Comparison of ENCODE assay signal across 14 cellular contexts in the genomic region with DNA sequence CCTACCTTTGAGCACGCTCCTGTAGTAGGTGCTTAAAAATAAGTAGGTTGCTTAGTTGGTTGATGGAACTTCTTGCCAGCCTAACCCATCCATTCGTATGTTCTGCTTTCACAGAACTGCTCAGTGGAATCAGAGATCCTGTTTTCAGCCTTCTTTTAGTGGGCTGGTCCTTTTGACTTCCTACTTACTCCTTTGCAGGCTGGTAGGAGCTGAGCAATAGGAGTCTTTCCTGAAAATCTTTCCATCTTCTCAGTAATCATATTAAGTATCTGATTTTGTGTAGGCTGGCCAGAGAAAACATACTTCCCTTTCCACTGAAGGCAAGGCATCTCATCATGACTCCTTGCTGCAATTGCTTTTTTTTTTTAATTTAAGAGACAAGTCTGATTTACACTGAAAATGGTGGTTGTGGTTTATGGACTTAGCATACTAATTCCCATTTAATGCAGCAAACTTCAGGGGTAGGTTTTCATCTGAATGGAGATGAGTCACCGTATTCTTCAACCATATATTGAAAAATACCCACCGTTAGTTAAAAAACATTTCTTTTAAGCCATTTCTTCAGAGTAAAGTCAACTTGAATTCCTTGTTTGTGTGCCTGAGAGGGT.
DNase-seq lines count a peak whose midpoint lies in the region; ATAC-seq and TF ChIP-seq lines count a peak whose summit lies in the region.
"Had no signal": no experiment of that assay in that cellular context is flagged by ENCODE, and none has a peak within 500 bp of the region (broad histone marks: within the 10 kb centered on the region; RNA-seq: fewer than 3 reads in every experiment).

No MANE protein-coding gene starts in this region.

- H3K27ac ChIP-seq in breast epithelium (peak overlapping the region; percentile 6 to 86), mesenchymal stem cell (ENCODE audit: low read length, poor library complexity, severe bottlenecking) (no peak overlapping the region), upper lobe of right lung (no peak overlapping the region)
- H3K27ac ChIP-seq: 22Rv1 had no signal

- no peak overlapping the region for H3K14ac ChIP-seq in mesenchymal stem cell (ENCODE audit: low read length in 2 of 2)

- intact Hi-C loops in breast epithelium (cut with DNase I; ENCODE audit: low total_unique reads), result no loop called here
- intact Hi-C loops in upper lobe of right lung (cut with DNase I), result no loop called here

- no peak overlapping the region for H3K4ac ChIP-seq in mesenchymal stem cell (ENCODE audit: low read depth in 1 of 2, low read length in 2 of 2)

- H3K36me3 ChIP-seq in breast epithelium (no peaks in the 10 kb centered on the region), mesenchymal stem cell (ENCODE audit: control insufficient read depth in 1 of 2, insufficient read depth in 2 of 2, low read depth in 1 of 2, low read length in 2 of 2) (no peaks in the 10 kb centered on the region), upper lobe of right lung (no peaks in the 10 kb centered on the region)

- H3K4me3 Mint-ChIP-seq in activated naive CD8-positive, alpha-beta T cell treated with anti-CD3 and anti-CD28 coated beads, Interleukin-2, amount 50 U/mL, for 24 hours, result no peak overlapping the region
- no peak overlapping the region for H3K4me3 Mint-ChIP-seq in activated naive CD8-positive, alpha-beta T cell treated with anti-CD3 and anti-CD28 coated beads for 36 hours
- H3K4me3 Mint-ChIP-seq: activated T-cell treated with anti-CD3 and anti-CD28 coated beads, Interleukin-2, amount 50 U/mL, for 24 hours; endodermal cell; IgD-negative memory B cell had no signal

- H3K27ac Mint-ChIP-seq in activated naive CD8-positive, alpha-beta T cell treated with anti-CD3 and anti-CD28 coated beads, Interleukin-2, amount 50 U/mL, for 24 hours, result peak overlapping the region; percentile 23
- H3K27ac Mint-ChIP-seq in activated naive CD8-positive, alpha-beta T cell treated with anti-CD3 and anti-CD28 coated beads for 36 hours, result no peak overlapping the region
- H3K27ac Mint-ChIP-seq: activated T-cell treated with anti-CD3 and anti-CD28 coated beads, Interleukin-2, amount 50 U/mL, for 24 hours; endodermal cell; IgD-negative memory B cell had no signal

- no peak overlapping the region for H2AK5ac ChIP-seq in mesenchymal stem cell (ENCODE audit: low read length, severe bottlenecking)

- no peak for TF ChIP-seq POLR2A in breast epithelium (IDR thresholded peaks at IDR 0.05)

- no peaks in the 10 kb centered on the region for H3K4me1 ChIP-seq in breast epithelium
- peaks cover 4% of the 10 kb centered on the region for H3K4me1 ChIP-seq in mesenchymal stem cell (ENCODE audit: control insufficient read depth, insufficient read depth, low read depth, low read length)
- peaks cover 22% of the 10 kb centered on the region for H3K4me1 ChIP-seq in upper lobe of right lung

- peaks cover 4% of the 10 kb centered on the region for H3K27me3 Mint-ChIP-seq in activated naive CD8-positive, alpha-beta T cell treated with anti-CD3 and anti-CD28 coated beads, Interleukin-2, amount 50 U/mL, for 24 hours
- H3K27me3 Mint-ChIP-seq in activated naive CD8-positive, alpha-beta T cell treated with anti-CD3 and anti-CD28 coated beads for 36 hours, result no peaks in the 10 kb centered on the region

- in situ Hi-C loops in GM13977 (cut with MboI; ENCODE audit: low pct_unique_long_range_greater_than_20kb, low sequenced_read_pairs, unreplicated experiment), result no loop called here

- no peak overlapping the region for H3K4me3 ChIP-seq in breast epithelium
- no peak overlapping the region for H3K4me3 ChIP-seq in mesenchymal stem cell (ENCODE audit: insufficient read depth in 1 of 2, low read depth in 1 of 2, low read length in 2 of 2)
- H3K4me3 ChIP-seq in upper lobe of right lung, result no peak overlapping the region

- H2BK15ac ChIP-seq in mesenchymal stem cell (ENCODE audit: low read depth, poor library complexity, severe bottlenecking), result no peak overlapping the region

- peaks cover 24% of the 10 kb centered on the region for H3K4me1 Mint-ChIP-seq in activated naive CD8-positive, alpha-beta T cell treated with anti-CD3 and anti-CD28 coated beads, Interleukin-2, amount 50 U/mL, for 24 hours
- peaks cover 12% of the 10 kb centered on the region for H3K4me1 Mint-ChIP-seq in activated naive CD8-positive, alpha-beta T cell treated with anti-CD3 and anti-CD28 coated beads for 36 hours
- H3K4me1 Mint-ChIP-seq: endodermal cell had no signal

- H3K36me3 Mint-ChIP-seq in activated naive CD8-positive, alpha-beta T cell treated with anti-CD3 and anti-CD28 coated beads, Interleukin-2, amount 50 U/mL, for 24 hours (ENCODE audit: low read depth), result no peaks in the 10 kb centered on the region
- H3K36me3 Mint-ChIP-seq in activated naive CD8-positive, alpha-beta T cell treated with anti-CD3 and anti-CD28 coated beads for 36 hours, result no peaks in the 10 kb centered on the region
- H3K36me3 Mint-ChIP-seq: IgD-negative memory B cell had no signal

- DNase-seq in activated naive CD8-positive, alpha-beta T cell treated with anti-CD3 and anti-CD28 coated beads, Interleukin-2, amount 50 U/mL, for 24 hours, result no peak
- no peak for DNase-seq in activated naive CD8-positive, alpha-beta T cell treated with anti-CD3 and anti-CD28 coated beads for 36 hours
- no peak for DNase-seq in breast epithelium (ENCODE audit: low spot score in 2 of 2)
- DNase-seq in mesenchymal stem cell, result peak; percentile 50
- DNase-seq in upper lobe of right lung, result no peak
- DNase-seq in GM13977 (ENCODE audit: low spot score), result no peak
- DNase-seq: activated CD4-positive, CD25-positive, alpha-beta regulatory T cell treated with anti-CD3 and anti-CD28 coated beads, Interleukin-2, amount 50 U/mL, for 72 hours; activated T-cell treated with anti-CD3 and anti-CD28 coated beads, Interleukin-2, amount 50 U/mL, for 24 hours; endodermal cell; substantia nigra had no signal

- no peak overlapping the region for H3K23ac ChIP-seq in mesenchymal stem cell (ENCODE audit: low read length in 2 of 2)

- H4K91ac ChIP-seq in mesenchymal stem cell (ENCODE audit: low read length), result no peak overlapping the region

- H3K9ac ChIP-seq in mesenchymal stem cell (ENCODE audit: low read length), result peak overlapping the region; percentile 63

- no peak overlapping the region for H4K8ac ChIP-seq in mesenchymal stem cell (ENCODE audit: low read length)

- no peak overlapping the region for H2BK5ac ChIP-seq in mesenchymal stem cell (ENCODE audit: low read depth, low read length, poor library complexity, severe bottlenecking)

- no peak for TF ChIP-seq CTCF in breast epithelium (IDR thresholded peaks at IDR 0.05)
- no peak for TF ChIP-seq CTCF in upper lobe of right lung (IDR thresholded peaks at IDR 0.05)
- TF ChIP-seq CTCF in GM13977 (IDR thresholded peaks at IDR 0.05; ENCODE audit: extremely low read depth, insufficient read depth, missing control alignments), result no peak

- no peaks in the 10 kb centered on the region for H3K79me1 ChIP-seq in mesenchymal stem cell (replicated peaks; ENCODE audit: low read length, poor library complexity, severe bottlenecking)

- 66% methylated on average over 2 of the region's 4 CpGs for WGBS in mesenchymal stem cell

- H2BK120ac ChIP-seq in mesenchymal stem cell (ENCODE audit: low read depth, low read length), result no peak overlapping the region

- no peaks in the 10 kb centered on the region for H3K9me3 Mint-ChIP-seq in activated naive CD8-positive, alpha-beta T cell treated with anti-CD3 and anti-CD28 coated beads, Interleukin-2, amount 50 U/mL, for 24 hours
- H3K9me3 Mint-ChIP-seq in activated naive CD8-positive, alpha-beta T cell treated with anti-CD3 and anti-CD28 coated beads for 36 hours, result no peaks in the 10 kb centered on the region
- H3K9me3 Mint-ChIP-seq: activated T-cell treated with anti-CD3 and anti-CD28 coated beads, Interleukin-2, amount 50 U/mL, for 24 hours; endodermal cell had no signal

- H2AFZ ChIP-seq in mesenchymal stem cell (ENCODE audit: low read depth, low read length), result no peak overlapping the region

- ATAC-seq in activated naive CD8-positive, alpha-beta T cell treated with anti-CD3 and anti-CD28 coated beads, Interleukin-2, amount 50 U/mL, for 24 hours, result no peak
- peak; percentile 60 for ATAC-seq in upper lobe of right lung
- ATAC-seq in HG03571 (IDR thresholded peaks at IDR 0.05; ENCODE audit: unreplicated experiment), result no peak
- ATAC-seq in HG03442 (IDR thresholded peaks at IDR 0.05; ENCODE audit: unreplicated experiment), result no peak

- H3K9me3 ChIP-seq in breast epithelium (no peaks in the 10 kb centered on the region), mesenchymal stem cell (ENCODE audit: control insufficient read depth, low read length) (no peaks in the 10 kb centered on the region), upper lobe of right lung (no peaks in the 10 kb centered on the region)

- H3K27me3 ChIP-seq in breast epithelium, result no peaks in the 10 kb centered on the region
- H3K27me3 ChIP-seq in mesenchymal stem cell (ENCODE audit: control insufficient read depth in 1 of 2, insufficient read depth in 1 of 2, low read length in 2 of 2), result no peaks in the 10 kb centered on the region
- H3K27me3 ChIP-seq in upper lobe of right lung, result no peaks in the 10 kb centered on the region

- peak overlapping the region in 1 of 2 experiments; percentile 93 for H2BK12ac ChIP-seq in mesenchymal stem cell (ENCODE audit: low read length in 2 of 2)

- no peak overlapping the region for H3K4me2 ChIP-seq in mesenchymal stem cell (ENCODE audit: low read length, poor library complexity, severe bottlenecking)

- H3K18ac ChIP-seq in mesenchymal stem cell (ENCODE audit: low read depth in 1 of 2, low read length in 2 of 2), result peak overlapping the region; percentile 11 to 71

Comparison
In these comparisons a context has a peak if more than half of its experiments do, and no peak if none do; other contexts are left out.
1. H3K27ac ChIP-seq: peak in breast epithelium (2 of 2); none in mesenchymal stem cell (single experiment) and upper lobe of right lung (single experiment).